ENCODE assay signal across 1 cellular context in the genomic region with DNA sequence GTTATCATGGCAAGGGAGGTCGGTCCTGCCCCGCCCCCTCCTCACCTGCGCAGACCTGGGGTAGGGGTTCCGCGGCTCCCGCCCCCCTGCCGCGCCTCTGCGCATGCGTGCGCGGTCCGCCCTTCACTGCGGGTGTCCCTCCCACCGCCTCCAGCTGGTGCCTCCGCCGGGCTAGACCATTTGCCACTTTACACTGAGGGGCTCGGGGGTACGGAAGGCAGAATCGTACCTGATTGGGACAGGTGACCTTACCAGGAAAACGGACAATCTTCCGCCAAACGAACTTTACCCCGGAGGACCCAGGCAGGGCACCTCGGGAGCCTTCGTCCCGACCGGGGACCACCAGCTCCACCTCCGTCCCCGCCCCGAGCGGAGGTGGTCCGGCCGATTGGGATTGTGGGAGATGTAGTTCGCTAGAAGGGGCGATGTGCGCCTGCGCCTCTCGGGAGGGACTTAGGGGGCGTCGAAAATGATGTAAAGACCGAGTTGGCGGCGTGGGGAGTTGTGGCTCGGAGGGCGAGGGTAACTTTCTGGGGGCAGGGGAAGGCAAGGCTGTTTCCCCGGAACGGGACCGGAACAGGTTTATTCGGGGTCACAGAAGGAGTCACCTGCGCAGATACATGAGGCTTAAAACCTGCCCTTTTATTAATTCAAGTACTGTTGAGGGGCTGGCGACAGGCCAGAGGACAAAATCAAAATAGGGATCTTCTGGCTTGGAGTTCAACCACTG.
TF ChIP-seq lines count a peak whose summit lies in the region.

A gene with protein sequence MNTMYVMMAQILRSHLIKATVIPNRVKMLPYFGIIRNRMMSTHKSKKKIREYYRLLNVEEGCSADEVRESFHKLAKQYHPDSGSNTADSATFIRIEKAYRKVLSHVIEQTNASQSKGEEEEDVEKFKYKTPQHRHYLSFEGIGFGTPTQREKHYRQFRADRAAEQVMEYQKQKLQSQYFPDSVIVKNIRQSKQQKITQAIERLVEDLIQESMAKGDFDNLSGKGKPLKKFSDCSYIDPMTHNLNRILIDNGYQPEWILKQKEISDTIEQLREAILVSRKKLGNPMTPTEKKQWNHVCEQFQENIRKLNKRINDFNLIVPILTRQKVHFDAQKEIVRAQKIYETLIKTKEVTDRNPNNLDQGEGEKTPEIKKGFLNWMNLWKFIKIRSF (minus strand): TSS at position 344 of the 730 bp plus-strand sequence. CDS start 2,323 bp downstream, outside the sequence.

TF ChIP-seq in HepG2, 621 proteins besides CTCF, POLR2A, EP300 and RAD21 (continued from another document and continues in another):
- TF ChIP-seq, protein P1, sequence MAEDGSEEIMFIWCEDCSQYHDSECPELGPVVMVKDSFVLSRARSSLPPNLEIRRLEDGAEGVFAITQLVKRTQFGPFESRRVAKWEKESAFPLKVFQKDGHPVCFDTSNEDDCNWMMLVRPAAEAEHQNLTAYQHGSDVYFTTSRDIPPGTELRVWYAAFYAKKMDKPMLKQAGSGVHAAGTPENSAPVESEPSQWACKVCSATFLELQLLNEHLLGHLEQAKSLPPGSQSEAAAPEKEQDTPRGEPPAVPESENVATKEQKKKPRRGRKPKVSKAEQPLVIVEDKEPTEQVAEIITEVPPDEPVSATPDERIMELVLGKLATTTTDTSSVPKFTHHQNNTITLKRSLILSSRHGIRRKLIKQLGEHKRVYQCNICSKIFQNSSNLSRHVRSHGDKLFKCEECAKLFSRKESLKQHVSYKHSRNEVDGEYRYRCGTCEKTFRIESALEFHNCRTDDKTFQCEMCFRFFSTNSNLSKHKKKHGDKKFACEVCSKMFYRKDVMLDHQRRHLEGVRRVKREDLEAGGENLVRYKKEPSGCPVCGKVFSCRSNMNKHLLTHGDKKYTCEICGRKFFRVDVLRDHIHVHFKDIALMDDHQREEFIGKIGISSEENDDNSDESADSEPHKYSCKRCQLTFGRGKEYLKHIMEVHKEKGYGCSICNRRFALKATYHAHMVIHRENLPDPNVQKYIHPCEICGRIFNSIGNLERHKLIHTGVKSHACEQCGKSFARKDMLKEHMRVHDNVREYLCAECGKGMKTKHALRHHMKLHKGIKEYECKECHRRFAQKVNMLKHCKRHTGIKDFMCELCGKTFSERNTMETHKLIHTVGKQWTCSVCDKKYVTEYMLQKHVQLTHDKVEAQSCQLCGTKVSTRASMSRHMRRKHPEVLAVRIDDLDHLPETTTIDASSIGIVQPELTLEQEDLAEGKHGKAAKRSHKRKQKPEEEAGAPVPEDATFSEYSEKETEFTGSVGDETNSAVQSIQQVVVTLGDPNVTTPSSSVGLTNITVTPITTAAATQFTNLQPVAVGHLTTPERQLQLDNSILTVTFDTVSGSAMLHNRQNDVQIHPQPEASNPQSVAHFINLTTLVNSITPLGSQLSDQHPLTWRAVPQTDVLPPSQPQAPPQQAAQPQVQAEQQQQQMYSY (CRISPR knock-in tag; IDR thresholded peaks at IDR 0.05): no peak
- TF ChIP-seq NR2F1 (CRISPR knock-in tag; IDR thresholded peaks at IDR 0.05) (no peak), ZNF761 (CRISPR knock-in tag; conservative IDR thresholded peaks at IDR 0.05) (no peak), MTA3 (CRISPR knock-in tag; IDR thresholded peaks at IDR 0.05) (no peak), MXD4 (CRISPR knock-in tag; IDR thresholded peaks at IDR 0.05) (0 out of 2 replicates have a peak, but pooled peaks have one; percentile 40), ZNF232 (CRISPR knock-in tag; IDR thresholded peaks at IDR 0.05; ENCODE audit: borderline replicate concordance) (no peak), CBX5 (CRISPR knock-in tag; IDR thresholded peaks at IDR 0.05; ENCODE audit: borderline replicate concordance) (peak; percentile 55; the same call in 1 of the 2 replicates), NR1H2 (CRISPR knock-in tag; IDR thresholded peaks at IDR 0.05; ENCODE audit: borderline replicate concordance, low read depth) (no peak), ZZZ3 (CRISPR knock-in tag; IDR thresholded peaks at IDR 0.05; ENCODE audit: borderline replicate concordance) (no peak), SPEN (CRISPR knock-in tag; IDR thresholded peaks at IDR 0.05; ENCODE audit: low read depth) (peak; percentile 65), ELF4 (CRISPR knock-in tag; IDR thresholded peaks at IDR 0.05; ENCODE audit: borderline replicate concordance) (no peak), SRSF4 (IDR thresholded peaks at IDR 0.05; ENCODE audit: low read depth, low read length, poor library complexity, severe bottlenecking) (no peak), NCOA2 (CRISPR knock-in tag; IDR thresholded peaks at IDR 0.05) (no peak), ZNF775 (CRISPR knock-in tag; IDR thresholded peaks at IDR 0.05; ENCODE audit: borderline replicate concordance) (no peak), HDAC2 (CRISPR knock-in tag; IDR thresholded peaks at IDR 0.05) (no peak; the same call in 1 of the 2 replicates), ZNF207 (IDR thresholded peaks at IDR 0.05; ENCODE audit: borderline replicate concordance) (no peak), MATR3 (CRISPR knock-in tag; IDR thresholded peaks at IDR 0.05) (no peak), AHR (CRISPR knock-in tag; IDR thresholded peaks at IDR 0.05) (peak; percentile 61), SAP130 (CRISPR knock-in tag; IDR thresholded peaks at IDR 0.05; ENCODE audit: low read depth) (peak; percentile 85), ZNF343 (CRISPR knock-in tag; IDR thresholded peaks at IDR 0.05) (no peak), ZNF776 (CRISPR knock-in tag; IDR thresholded peaks at IDR 0.05) (no peak), RXRA (CRISPR knock-in tag; IDR thresholded peaks at IDR 0.05) (peak; percentile 32), ZEB1 (IDR thresholded peaks at IDR 0.05; ENCODE audit: insufficient replicate concordance, low read depth) (peak; percentile 89), ZFP37 (CRISPR knock-in tag; IDR thresholded peaks at IDR 0.05; ENCODE audit: borderline replicate concordance) (no peak)
- TF ChIP-seq, protein P2, sequence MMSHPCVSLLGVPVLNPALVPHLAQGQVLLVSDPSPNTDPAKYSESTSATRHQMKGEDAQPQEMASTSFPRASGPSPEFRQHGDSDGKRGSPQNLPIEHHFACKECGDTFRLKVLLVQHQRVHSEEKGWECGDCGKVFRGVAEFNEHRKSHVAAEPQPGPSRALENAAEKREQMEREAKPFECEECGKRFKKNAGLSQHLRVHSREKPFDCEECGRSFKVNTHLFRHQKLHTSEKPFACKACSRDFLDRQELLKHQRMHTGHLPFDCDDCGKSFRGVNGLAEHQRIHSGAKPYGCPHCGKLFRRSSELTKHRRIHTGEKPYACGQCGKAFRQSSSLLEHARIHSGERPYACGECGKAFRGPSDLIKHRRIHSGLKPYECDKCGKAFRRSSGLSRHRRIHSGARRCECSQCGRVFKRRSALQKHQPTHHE (CRISPR knock-in tag; IDR thresholded peaks at IDR 0.05; ENCODE audit: borderline replicate concordance): 0 out of 2 replicates have a peak, but pooled peaks have one; percentile 60
- TF ChIP-seq, protein P3, sequence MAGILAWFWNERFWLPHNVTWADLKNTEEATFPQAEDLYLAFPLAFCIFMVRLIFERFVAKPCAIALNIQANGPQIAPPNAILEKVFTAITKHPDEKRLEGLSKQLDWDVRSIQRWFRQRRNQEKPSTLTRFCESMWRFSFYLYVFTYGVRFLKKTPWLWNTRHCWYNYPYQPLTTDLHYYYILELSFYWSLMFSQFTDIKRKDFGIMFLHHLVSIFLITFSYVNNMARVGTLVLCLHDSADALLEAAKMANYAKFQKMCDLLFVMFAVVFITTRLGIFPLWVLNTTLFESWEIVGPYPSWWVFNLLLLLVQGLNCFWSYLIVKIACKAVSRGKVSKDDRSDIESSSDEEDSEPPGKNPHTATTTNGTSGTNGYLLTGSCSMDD (CRISPR knock-in tag; IDR thresholded peaks at IDR 0.05): no peak
- TF ChIP-seq, protein P4, sequence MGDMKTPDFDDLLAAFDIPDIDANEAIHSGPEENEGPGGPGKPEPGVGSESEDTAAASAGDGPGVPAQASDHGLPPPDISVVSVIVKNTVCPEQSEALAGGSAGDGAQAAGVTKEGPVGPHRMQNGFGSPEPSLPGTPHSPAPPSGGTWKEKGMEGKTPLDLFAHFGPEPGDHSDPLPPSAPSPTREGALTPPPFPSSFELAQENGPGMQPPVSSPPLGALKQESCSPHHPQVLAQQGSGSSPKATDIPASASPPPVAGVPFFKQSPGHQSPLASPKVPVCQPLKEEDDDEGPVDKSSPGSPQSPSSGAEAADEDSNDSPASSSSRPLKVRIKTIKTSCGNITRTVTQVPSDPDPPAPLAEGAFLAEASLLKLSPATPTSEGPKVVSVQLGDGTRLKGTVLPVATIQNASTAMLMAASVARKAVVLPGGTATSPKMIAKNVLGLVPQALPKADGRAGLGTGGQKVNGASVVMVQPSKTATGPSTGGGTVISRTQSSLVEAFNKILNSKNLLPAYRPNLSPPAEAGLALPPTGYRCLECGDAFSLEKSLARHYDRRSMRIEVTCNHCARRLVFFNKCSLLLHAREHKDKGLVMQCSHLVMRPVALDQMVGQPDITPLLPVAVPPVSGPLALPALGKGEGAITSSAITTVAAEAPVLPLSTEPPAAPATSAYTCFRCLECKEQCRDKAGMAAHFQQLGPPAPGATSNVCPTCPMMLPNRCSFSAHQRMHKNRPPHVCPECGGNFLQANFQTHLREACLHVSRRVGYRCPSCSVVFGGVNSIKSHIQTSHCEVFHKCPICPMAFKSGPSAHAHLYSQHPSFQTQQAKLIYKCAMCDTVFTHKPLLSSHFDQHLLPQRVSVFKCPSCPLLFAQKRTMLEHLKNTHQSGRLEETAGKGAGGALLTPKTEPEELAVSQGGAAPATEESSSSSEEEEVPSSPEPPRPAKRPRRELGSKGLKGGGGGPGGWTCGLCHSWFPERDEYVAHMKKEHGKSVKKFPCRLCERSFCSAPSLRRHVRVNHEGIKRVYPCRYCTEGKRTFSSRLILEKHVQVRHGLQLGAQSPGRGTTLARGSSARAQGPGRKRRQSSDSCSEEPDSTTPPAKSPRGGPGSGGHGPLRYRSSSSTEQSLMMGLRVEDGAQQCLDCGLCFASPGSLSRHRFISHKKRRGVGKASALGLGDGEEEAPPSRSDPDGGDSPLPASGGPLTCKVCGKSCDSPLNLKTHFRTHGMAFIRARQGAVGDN (CRISPR knock-in tag; IDR thresholded peaks at IDR 0.05): peak; percentile 88
- TF ChIP-seq, protein P5, sequence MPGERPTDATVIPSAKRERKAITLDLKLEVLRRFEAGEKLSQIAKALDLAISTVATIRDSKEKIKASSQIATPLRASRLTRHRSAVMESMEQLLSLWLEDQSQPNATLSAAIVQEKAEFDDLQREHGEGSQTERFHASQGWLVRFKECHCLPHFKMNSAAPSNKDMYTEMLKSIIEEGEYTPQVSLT (CRISPR knock-in tag; IDR thresholded peaks at IDR 0.05; ENCODE audit: borderline replicate concordance, low read depth): no peak
- TF ChIP-seq, protein P6, sequence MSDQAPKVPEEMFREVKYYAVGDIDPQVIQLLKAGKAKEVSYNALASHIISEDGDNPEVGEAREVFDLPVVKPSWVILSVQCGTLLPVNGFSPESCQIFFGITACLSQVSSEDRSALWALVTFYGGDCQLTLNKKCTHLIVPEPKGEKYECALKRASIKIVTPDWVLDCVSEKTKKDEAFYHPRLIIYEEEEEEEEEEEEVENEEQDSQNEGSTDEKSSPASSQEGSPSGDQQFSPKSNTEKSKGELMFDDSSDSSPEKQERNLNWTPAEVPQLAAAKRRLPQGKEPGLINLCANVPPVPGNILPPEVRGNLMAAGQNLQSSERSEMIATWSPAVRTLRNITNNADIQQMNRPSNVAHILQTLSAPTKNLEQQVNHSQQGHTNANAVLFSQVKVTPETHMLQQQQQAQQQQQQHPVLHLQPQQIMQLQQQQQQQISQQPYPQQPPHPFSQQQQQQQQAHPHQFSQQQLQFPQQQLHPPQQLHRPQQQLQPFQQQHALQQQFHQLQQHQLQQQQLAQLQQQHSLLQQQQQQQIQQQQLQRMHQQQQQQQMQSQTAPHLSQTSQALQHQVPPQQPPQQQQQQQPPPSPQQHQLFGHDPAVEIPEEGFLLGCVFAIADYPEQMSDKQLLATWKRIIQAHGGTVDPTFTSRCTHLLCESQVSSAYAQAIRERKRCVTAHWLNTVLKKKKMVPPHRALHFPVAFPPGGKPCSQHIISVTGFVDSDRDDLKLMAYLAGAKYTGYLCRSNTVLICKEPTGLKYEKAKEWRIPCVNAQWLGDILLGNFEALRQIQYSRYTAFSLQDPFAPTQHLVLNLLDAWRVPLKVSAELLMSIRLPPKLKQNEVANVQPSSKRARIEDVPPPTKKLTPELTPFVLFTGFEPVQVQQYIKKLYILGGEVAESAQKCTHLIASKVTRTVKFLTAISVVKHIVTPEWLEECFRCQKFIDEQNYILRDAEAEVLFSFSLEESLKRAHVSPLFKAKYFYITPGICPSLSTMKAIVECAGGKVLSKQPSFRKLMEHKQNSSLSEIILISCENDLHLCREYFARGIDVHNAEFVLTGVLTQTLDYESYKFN (CRISPR knock-in tag; conservative IDR thresholded peaks at IDR 0.05): 0 out of 2 replicates have a peak, but pooled peaks have one; percentile 22
- TF ChIP-seq, protein P7, sequence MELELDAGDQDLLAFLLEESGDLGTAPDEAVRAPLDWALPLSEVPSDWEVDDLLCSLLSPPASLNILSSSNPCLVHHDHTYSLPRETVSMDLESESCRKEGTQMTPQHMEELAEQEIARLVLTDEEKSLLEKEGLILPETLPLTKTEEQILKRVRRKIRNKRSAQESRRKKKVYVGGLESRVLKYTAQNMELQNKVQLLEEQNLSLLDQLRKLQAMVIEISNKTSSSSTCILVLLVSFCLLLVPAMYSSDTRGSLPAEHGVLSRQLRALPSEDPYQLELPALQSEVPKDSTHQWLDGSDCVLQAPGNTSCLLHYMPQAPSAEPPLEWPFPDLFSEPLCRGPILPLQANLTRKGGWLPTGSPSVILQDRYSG (CRISPR knock-in tag; IDR thresholded peaks at IDR 0.05): no peak
- TF ChIP-seq, protein P8, sequence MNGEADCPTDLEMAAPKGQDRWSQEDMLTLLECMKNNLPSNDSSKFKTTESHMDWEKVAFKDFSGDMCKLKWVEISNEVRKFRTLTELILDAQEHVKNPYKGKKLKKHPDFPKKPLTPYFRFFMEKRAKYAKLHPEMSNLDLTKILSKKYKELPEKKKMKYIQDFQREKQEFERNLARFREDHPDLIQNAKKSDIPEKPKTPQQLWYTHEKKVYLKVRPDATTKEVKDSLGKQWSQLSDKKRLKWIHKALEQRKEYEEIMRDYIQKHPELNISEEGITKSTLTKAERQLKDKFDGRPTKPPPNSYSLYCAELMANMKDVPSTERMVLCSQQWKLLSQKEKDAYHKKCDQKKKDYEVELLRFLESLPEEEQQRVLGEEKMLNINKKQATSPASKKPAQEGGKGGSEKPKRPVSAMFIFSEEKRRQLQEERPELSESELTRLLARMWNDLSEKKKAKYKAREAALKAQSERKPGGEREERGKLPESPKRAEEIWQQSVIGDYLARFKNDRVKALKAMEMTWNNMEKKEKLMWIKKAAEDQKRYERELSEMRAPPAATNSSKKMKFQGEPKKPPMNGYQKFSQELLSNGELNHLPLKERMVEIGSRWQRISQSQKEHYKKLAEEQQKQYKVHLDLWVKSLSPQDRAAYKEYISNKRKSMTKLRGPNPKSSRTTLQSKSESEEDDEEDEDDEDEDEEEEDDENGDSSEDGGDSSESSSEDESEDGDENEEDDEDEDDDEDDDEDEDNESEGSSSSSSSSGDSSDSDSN (CRISPR knock-in tag; IDR thresholded peaks at IDR 0.05): 0 out of 2 replicates have a peak, but pooled peaks have one; percentile 9
- TF ChIP-seq, protein P9, sequence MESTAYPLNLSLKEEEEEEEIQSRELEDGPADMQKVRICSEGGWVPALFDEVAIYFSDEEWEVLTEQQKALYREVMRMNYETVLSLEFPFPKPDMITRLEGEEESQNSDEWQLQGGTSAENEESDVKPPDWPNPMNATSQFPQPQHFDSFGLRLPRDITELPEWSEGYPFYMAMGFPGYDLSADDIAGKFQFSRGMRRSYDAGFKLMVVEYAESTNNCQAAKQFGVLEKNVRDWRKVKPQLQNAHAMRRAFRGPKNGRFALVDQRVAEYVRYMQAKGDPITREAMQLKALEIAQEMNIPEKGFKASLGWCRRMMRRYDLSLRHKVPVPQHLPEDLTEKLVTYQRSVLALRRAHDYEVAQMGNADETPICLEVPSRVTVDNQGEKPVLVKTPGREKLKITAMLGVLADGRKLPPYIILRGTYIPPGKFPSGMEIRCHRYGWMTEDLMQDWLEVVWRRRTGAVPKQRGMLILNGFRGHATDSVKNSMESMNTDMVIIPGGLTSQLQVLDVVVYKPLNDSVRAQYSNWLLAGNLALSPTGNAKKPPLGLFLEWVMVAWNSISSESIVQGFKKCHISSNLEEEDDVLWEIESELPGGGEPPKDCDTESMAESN (CRISPR knock-in tag; conservative IDR thresholded peaks at IDR 0.05): no peak; the same call in 1 of the 2 replicates
